Comparison of ENCODE assay signal across 24 cellular contexts in the genomic region with DNA sequence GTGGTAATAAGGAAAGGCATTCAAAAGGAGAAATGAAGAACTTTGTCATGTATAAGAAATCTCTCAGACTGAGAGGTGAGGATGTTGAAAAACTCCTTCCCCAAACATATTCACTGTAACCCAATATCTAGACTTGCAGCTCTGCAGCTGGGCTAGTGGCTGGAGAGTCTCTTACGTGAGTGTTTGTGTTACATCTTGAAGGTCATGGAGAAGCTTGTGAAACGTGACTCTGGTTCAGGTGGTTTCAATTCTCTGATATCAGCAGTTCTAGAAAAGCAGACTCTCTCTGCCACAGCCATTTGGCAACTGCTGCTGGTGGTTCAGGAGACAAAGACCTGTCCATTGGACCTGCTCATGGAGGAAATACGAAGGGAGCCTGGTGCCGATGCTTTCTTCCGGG. TPM values are rescaled to one million over a fixed set of nuclear protein-coding genes. Genes with fewer than 3 reads are reported as not detected.
DNase-seq lines count a peak whose midpoint lies in the region; ATAC-seq and TF ChIP-seq lines count a peak whose summit lies in the region.
"Had no signal": no experiment of that assay in that cellular context is flagged by ENCODE, and none has a peak within 500 bp of the region (broad histone marks: within the 10 kb centered on the region; RNA-seq: fewer than 3 reads in every experiment).

No MANE protein-coding gene starts in this region.

- H3K36me3 Mint-ChIP-seq in type B pancreatic cell, result peaks cover 33% of the 10 kb centered on the region

- H3K9me3 ChIP-seq in adipocyte (ENCODE audit: control insufficient read depth, low read length) (no peaks in the 10 kb centered on the region), upper lobe of right lung (no peaks in the 10 kb centered on the region), HAP-1 (no peaks in the 10 kb centered on the region)
- H3K9me3 ChIP-seq: BE2C, gastroesophageal sphincter, MG63, prostate gland had no signal

- H3K9me3 Mint-ChIP-seq in type B pancreatic cell, result no peaks in the 10 kb centered on the region
- H3K9me3 Mint-ChIP-seq: activated CD4-positive, alpha-beta T cell treated with anti-CD3 and anti-CD28 coated beads, Interleukin-2, amount 10 ng/mL, durations not matched to agents 7 days and 5 days; nephron; stimulated activated naive CD8-positive, alpha-beta T cell treated with anti-CD3 and anti-CD28 coated beads, Interleukin-15, amount 100 ng/mL, for 72 hours had no signal

- H3K27me3 ChIP-seq in adipocyte (replicated peaks; ENCODE audit: control insufficient read depth, insufficient read depth, low read length), result no peaks in the 10 kb centered on the region
- no peaks in the 10 kb centered on the region for H3K27me3 ChIP-seq in upper lobe of right lung
- no peaks in the 10 kb centered on the region for H3K27me3 ChIP-seq in HAP-1 (ENCODE audit: low read depth)
- H3K27me3 ChIP-seq: BE2C, cardiac muscle cell, gastroesophageal sphincter, MG63 had no signal

- no peaks in the 10 kb centered on the region for H3K27me3 Mint-ChIP-seq in type B pancreatic cell
- H3K27me3 Mint-ChIP-seq: activated CD4-positive, alpha-beta T cell treated with anti-CD3 and anti-CD28 coated beads, Interleukin-2, amount 10 ng/mL, durations not matched to agents 7 days and 5 days; stimulated activated naive CD8-positive, alpha-beta T cell treated with anti-CD3 and anti-CD28 coated beads, Interleukin-15, amount 100 ng/mL, for 72 hours had no signal

- H3K4me1 ChIP-seq in adipocyte (ENCODE audit: control insufficient read depth, insufficient read depth, low read length), result peaks cover 16% of the 10 kb centered on the region
- H3K4me1 ChIP-seq in upper lobe of right lung, result no peaks in the 10 kb centered on the region
- no peaks in the 10 kb centered on the region for H3K4me1 ChIP-seq in HAP-1
- H3K4me1 ChIP-seq: gastroesophageal sphincter had no signal

- TF ChIP-seq CTCF in upper lobe of right lung (IDR thresholded peaks at IDR 0.05), result no peak
- no peak for TF ChIP-seq CTCF in type B pancreatic cell (conservative IDR thresholded peaks at IDR 0.05)

- no peak overlapping the region for H3K27ac Mint-ChIP-seq in type B pancreatic cell
- H3K27ac Mint-ChIP-seq: activated CD4-positive, alpha-beta T cell treated with anti-CD3 and anti-CD28 coated beads, Interleukin-2, amount 10 ng/mL, durations not matched to agents 7 days and 5 days; nephron; stimulated activated naive CD8-positive, alpha-beta T cell treated with anti-CD3 and anti-CD28 coated beads, Interleukin-15, amount 100 ng/mL, for 72 hours had no signal

- peak; percentile 4 for DNase-seq in NCI-H1436 (lab: John Stamatoyannopoulos, UW)
- DNase-seq in NCI-H1436 treated with DMSO at 0.1 percent for 48 hours (lab: John Stamatoyannopoulos, UW), result no peak
- DNase-seq in NCI-H2171 (lab: John Stamatoyannopoulos, UW), result peak; percentile 37
- peak; percentile 13 for DNase-seq in adipocyte (ENCODE audit: low read depth)
- DNase-seq in upper lobe of right lung, result no peak
- DNase-seq in HAP-1 (ENCODE audit: low spot score in 2 of 2), result no peak
- DNase-seq in type B pancreatic cell (ENCODE audit: extremely low spot score, unreplicated experiment), result no peak
- DNase-seq in COR-L47 (lab: John Stamatoyannopoulos, UW), result no peak
- DNase-seq: 8988T; activated CD4-positive, alpha-beta T cell treated with anti-CD3 and anti-CD28 coated beads, Interleukin-2, amount 10 ng/mL, durations not matched to agents 7 days and 5 days; activated gamma-delta T cell; BE2C; MG63; midbrain; NCI-H446; stimulated activated CD4-positive, alpha-beta T cell treated with anti-CD3 and anti-CD28 coated beads, Interleukin-2, amount 100 ng/mL, for 48 hours; stimulated activated naive CD8-positive, alpha-beta T cell treated with anti-CD3 and anti-CD28 coated beads, Interleukin-15, amount 100 ng/mL, for 72 hours had no signal

- intact Hi-C loops in upper lobe of right lung (cut with DNase I), result no loop called here

- H3K27ac ChIP-seq in upper lobe of right lung, result no peak overlapping the region
- H3K27ac ChIP-seq: cardiac muscle cell, skin epidermis had no signal

- H3K36me3 ChIP-seq in adipocyte (ENCODE audit: control insufficient read depth, insufficient read depth, low read length, severe bottlenecking) (peaks cover 74% of the 10 kb centered on the region), upper lobe of right lung (peaks cover 85% of the 10 kb centered on the region), HAP-1 (replicated peaks) (peaks cover 14% of the 10 kb centered on the region)

- H3K4me3 ChIP-seq in adipocyte (ENCODE audit: low read length), result no peak overlapping the region
- no peak overlapping the region for H3K4me3 ChIP-seq in upper lobe of right lung
- H3K4me3 ChIP-seq in HAP-1, result no peak overlapping the region
- H3K4me3 ChIP-seq: cardiac muscle cell, gastroesophageal sphincter, MG63, prostate gland, skin epidermis had no signal

- in situ Hi-C loops in HAP-1 (cut with MboI; ENCODE audit: low sequenced_read_pairs), result no loop called here

- peak; percentile 79 for ATAC-seq in upper lobe of right lung
- ATAC-seq: gastroesophageal sphincter; stimulated activated naive CD8-positive, alpha-beta T cell treated with anti-CD3 and anti-CD28 coated beads, Interleukin-15, amount 100 ng/mL, for 72 hours had no signal

- no peak overlapping the region for H3K4me3 Mint-ChIP-seq in type B pancreatic cell
- H3K4me3 Mint-ChIP-seq: activated CD4-positive, alpha-beta T cell treated with anti-CD3 and anti-CD28 coated beads, Interleukin-2, amount 10 ng/mL, durations not matched to agents 7 days and 5 days; nephron; stimulated activated naive CD8-positive, alpha-beta T cell treated with anti-CD3 and anti-CD28 coated beads, Interleukin-15, amount 100 ng/mL, for 72 hours had no signal

- H3K4me1 Mint-ChIP-seq in type B pancreatic cell (ENCODE audit: unreplicated experiment), result peaks cover 16% of the 10 kb centered on the region
- H3K4me1 Mint-ChIP-seq: activated CD4-positive, alpha-beta T cell treated with anti-CD3 and anti-CD28 coated beads, Interleukin-2, amount 10 ng/mL, durations not matched to agents 7 days and 5 days; stimulated activated naive CD8-positive, alpha-beta T cell treated with anti-CD3 and anti-CD28 coated beads, Interleukin-15, amount 100 ng/mL, for 72 hours had no signal

- H3K9ac ChIP-seq in adipocyte (ENCODE audit: low read length), result no peak overlapping the region

RNA-seq across cellular contexts. Expression of gene EPHA8, which starts 55.0 kb away (rescaled TPM):
- total RNA-seq in upper lobe of right lung (not detected), type B pancreatic cell (ENCODE audit: low replicate concordance) (0.46 and 3.4 TPM in 2 replicates)
- total RNA-seq: activated CD4-positive, alpha-beta T cell treated with anti-CD3 and anti-CD28 coated beads, Interleukin-2, amount 10 ng/mL, durations not matched to agents 7 days and 5 days; epithelial cell of proximal tubule; urinary bladder had no signal

RNA-seq across cellular contexts. Expression of gene ZBTB40, which starts 56.7 kb away (rescaled TPM):
- total RNA-seq in upper lobe of right lung (24.9 TPM), type B pancreatic cell (ENCODE audit: low replicate concordance) (26.9 and 27.3 TPM in 2 replicates)

Comparison
In these comparisons a context has a peak if more than half of its experiments do, and no peak if none do; other contexts are left out.
1. DNase-seq: peak in NCI-H1436 (single experiment), NCI-H2171 (single experiment) and adipocyte (single experiment); none in NCI-H1436 treated with DMSO at 0.1 percent for 48 hours (single experiment), upper lobe of right lung (single experiment), HAP-1 (0 of 2), type B pancreatic cell (single experiment) and COR-L47 (single experiment).